ENCODE assay signal across 28 cellular contexts in genomic region chr6:155112757-155113156, GRCh38.
"Had no signal": no experiment of that assay in that cellular context is flagged by ENCODE, and none has a peak within 500 bp of the region (broad histone marks: within the 10 kb centered on the region; RNA-seq: fewer than 3 reads in every experiment).

No MANE protein-coding gene starts in this region.

- H3K36me3 Mint-ChIP-seq: mesothelial cell of epicardium, naive B cell had no signal

- H3K79me2 ChIP-seq: parathyroid adenoma had no signal

- H3K27ac Mint-ChIP-seq: mesothelial cell of epicardium, nephron progenitor cell had no signal

- H3K4me3 ChIP-seq: colonic mucosa, spleen, stomach, thyroid gland, upper lobe of left lung, vagina had no signal

- H3K9ac ChIP-seq: parathyroid adenoma had no signal

- DNase-seq: activated CD4-positive, alpha-beta T cell treated with anti-CD3 and anti-CD28 coated beads, Interleukin-2, amount 50 U/mL, for 1 hour; activated gamma-delta T cell treated with Interleukin-2 at 50 U/mL for 16 hours; activated naive CD4-positive, alpha-beta T cell treated with anti-CD3 and anti-CD28 coated beads, Interleukin-2, amount 50 U/mL, for 16 hours; activated T-cell treated with anti-CD3 and anti-CD28 coated beads for 4 hours; cerebellar nuclear complex; colonic mucosa; effector CD8-positive, alpha-beta T cell; glutamatergic neuron; left ventricle myocardium superior; naive B cell; nephron progenitor cell; occipital lobe; right cardiac atrium; spleen; stimulated activated CD4-positive, alpha-beta T cell treated with anti-CD3 and anti-CD28 coated beads, Interleukin-2, amount 100 ng/mL, for 48 hours; stomach; T-helper 9 cell; thyroid gland; upper lobe of left lung had no signal

- H3K4me3 Mint-ChIP-seq: mesothelial cell of epicardium, nephron progenitor cell had no signal

- H2AFZ ChIP-seq: parathyroid adenoma had no signal

- H3K36me3 ChIP-seq: colonic mucosa, spleen, stomach, thyroid gland, upper lobe of left lung, vagina had no signal

- H3K9me3 ChIP-seq: colonic mucosa, spleen, stomach, thyroid gland, upper lobe of left lung, vagina had no signal

- H3K27ac ChIP-seq: colonic mucosa, parathyroid adenoma, spleen, stomach, thyroid gland, upper lobe of left lung, vagina, VCaP had no signal

- H3K27me3 ChIP-seq: colonic mucosa, stomach, thyroid gland, upper lobe of left lung, vagina had no signal

- H3K9me3 Mint-ChIP-seq: mesothelial cell of epicardium, naive B cell, nephron progenitor cell had no signal

- FAIRE-seq: endometrium, frontal cortex, islet of Langerhans, TTC549 had no signal

- H3K4me1 ChIP-seq: colonic mucosa, parathyroid adenoma, spleen, stomach, thyroid gland, upper lobe of left lung, vagina had no signal

- ATAC-seq: activated CD4-positive, CD25-positive, alpha-beta regulatory T cell treated with anti-CD3 and anti-CD28 coated beads, Interleukin-2, amount 50 U/mL, for 24 hours; left ventricle myocardium superior had no signal
